22 cellular contexts compared by ENCODE assay signal in the genomic region with DNA sequence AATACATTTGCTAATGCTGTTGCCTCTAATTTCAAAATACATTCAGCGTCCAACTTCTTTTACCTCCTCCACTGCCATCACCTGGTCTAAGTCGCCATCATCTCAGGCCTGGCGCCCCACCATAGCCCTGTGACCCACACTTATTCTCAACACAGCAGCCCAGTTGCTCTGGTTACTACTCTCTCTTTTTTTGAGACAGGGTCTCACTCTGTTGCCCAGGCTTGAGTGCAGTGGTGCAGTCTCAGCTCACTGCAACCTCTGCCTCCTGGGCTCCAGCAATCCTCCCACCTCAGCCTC.
"Had no signal": no experiment of that assay in that cellular context is flagged by ENCODE, and none has a peak within 500 bp of the region (broad histone marks: within the 10 kb centered on the region; RNA-seq: fewer than 3 reads in every experiment).

No MANE protein-coding gene starts in this region.

- DNase-seq: colonic mucosa; cortex of kidney; effector CD8-positive, alpha-beta T cell; effector memory CD8-positive, alpha-beta T cell; erythroblast; esophagus squamous epithelium; foreskin fibroblast; foreskin melanocyte; gastrocnemius medialis; glutamatergic neuron; heart right ventricle; left cardiac atrium; left lung; left ventricle myocardium superior; lower lobe of right lung; mesenchymal stem cell; mucosa of descending colon had no signal

- H3K27ac ChIP-seq: colonic mucosa, epithelial cell of prostate, esophagus squamous epithelium, gastrocnemius medialis, heart right ventricle, left lung, lower lobe of right lung had no signal

- H3K4me3 Mint-ChIP-seq: dendritic cell treated with granulocyte-macrophage colony-stimulating factor and Interleukin-4, amounts not matched to agents 40 ng/mL and 50 ng/mL, for 4 days; effector memory CD8-positive, alpha-beta T cell; endodermal cell; mesothelial cell of epicardium had no signal

- H3K9me3 ChIP-seq: colonic mucosa, esophagus squamous epithelium, gastrocnemius medialis, heart right ventricle, left lung, lower lobe of right lung, mucosa of descending colon had no signal

- H3K27me3 ChIP-seq: colonic mucosa, gastrocnemius medialis had no signal

- H3K36me3 ChIP-seq: colonic mucosa, esophagus squamous epithelium, gastrocnemius medialis, heart right ventricle, left lung, lower lobe of right lung had no signal

- ATAC-seq: effector memory CD8-positive, alpha-beta T cell; esophagus mucosa; gastrocnemius medialis; heart right ventricle; left cardiac atrium; left lung; left ventricle myocardium superior; lower lobe of right lung; mucosa of descending colon had no signal

- H3K4me1 ChIP-seq: colonic mucosa, esophagus squamous epithelium, gastrocnemius medialis, heart right ventricle, left lung, lower lobe of right lung had no signal

- H3K36me3 Mint-ChIP-seq: mesothelial cell of epicardium had no signal

- H3K4me3 ChIP-seq: colonic mucosa, esophagus squamous epithelium, gastrocnemius medialis, heart right ventricle, left lung, lower lobe of right lung, mucosa of descending colon had no signal

- H3K27ac Mint-ChIP-seq: dendritic cell treated with granulocyte-macrophage colony-stimulating factor and Interleukin-4, amounts not matched to agents 40 ng/mL and 50 ng/mL, for 4 days; effector memory CD8-positive, alpha-beta T cell; endodermal cell; mesothelial cell of epicardium had no signal

- H3K9me3 Mint-ChIP-seq: dendritic cell treated with granulocyte-macrophage colony-stimulating factor and Interleukin-4, amounts not matched to agents 40 ng/mL and 50 ng/mL, for 4 days; mesothelial cell of epicardium had no signal
